Comparison of ENCODE assay signal across 34 cellular contexts in genomic region chr13:31245974-31246373, GRCh38.
"Had no signal": no experiment of that assay in that cellular context is flagged by ENCODE, and none has a peak within 500 bp of the region (broad histone marks: within the 10 kb centered on the region; RNA-seq: fewer than 3 reads in every experiment).

No MANE protein-coding gene starts in this region.

- H3K9me3 ChIP-seq: adrenal gland, body of pancreas, breast epithelium had no signal

- FAIRE-seq: astrocyte, TTC549 had no signal

- H3K36me3 ChIP-seq: adrenal gland, brain microvascular endothelial cell, breast epithelium had no signal

- DNase-seq: activated B cell treated with CpG ODN at 0.5 μM for 24 hours; activated CD4-positive, alpha-beta memory T cell treated with anti-CD3 and anti-CD28 coated beads for 36 hours; activated CD4-positive, alpha-beta T cell treated with anti-CD3 and anti-CD28 coated beads for 4 hours; activated CD4-positive, alpha-beta T cell treated with anti-CD3 and anti-CD28 coated beads, Interleukin-2, amount 10 ng/mL, durations not matched to agents 24 days and 14 days; activated CD4-positive, alpha-beta T cell treated with anti-CD3 and anti-CD28 coated beads, Interleukin-2, amount 50 U/mL, for 1 hour; activated CD4-positive, alpha-beta T cell treated with anti-CD3 and anti-CD28 coated beads, Interleukin-2, amount 50 U/mL, for 4 hours; activated CD4-positive, CD25-positive, alpha-beta regulatory T cell treated with anti-CD3 and anti-CD28 coated beads, Interleukin-2, amount 50 U/mL, for 72 hours; activated CD8-positive, alpha-beta memory T cell treated with anti-CD3 and anti-CD28 coated beads, Interleukin-2, amount 50 U/mL, for 4 hours; activated CD8-positive, alpha-beta T cell treated with anti-CD3 and anti-CD28 coated beads for 36 hours; activated effector memory CD4-positive, alpha-beta T cell treated with anti-CD3 and anti-CD28 coated beads, Interleukin-2, amount 50 U/mL, for 16 hours; activated gamma-delta T cell treated with Interleukin-2 at 50 U/mL for 16 hours; activated naive CD4-positive, alpha-beta T cell; activated naive CD4-positive, alpha-beta T cell treated with anti-CD3 and anti-CD28 coated beads for 36 hours; activated naive CD4-positive, alpha-beta T cell treated with anti-CD3 and anti-CD28 coated beads, Interleukin-2, amount 50 U/mL, for 16 hours; activated naive CD8-positive, alpha-beta T cell treated with anti-CD3 and anti-CD28 coated beads for 36 hours; activated T-cell treated with anti-CD3 and anti-CD28 coated beads for 4 hours; activated T-cell treated with anti-CD3 and anti-CD28 coated beads, Interleukin-2, amount 50 U/mL, for 1 hour; activated T-cell treated with anti-CD3 and anti-CD28 coated beads, Interleukin-2, amount 50 U/mL, for 4 hours; activated T-cell treated with anti-CD3 and anti-CD28 coated beads, Interleukin-2, amount 50 U/mL, for 72 hours; adrenal gland; amniotic stem cell; aorta; body of pancreas; brain microvascular endothelial cell; central memory CD4-positive, alpha-beta T cell; T-cell; T-helper 2 cell; T-helper 9 cell had no signal

- H3K4me1 ChIP-seq: adrenal gland, body of pancreas, breast epithelium had no signal

- ATAC-seq: activated CD8-positive, alpha-beta T cell treated with anti-CD3 and anti-CD28 coated beads for 36 hours; activated naive CD4-positive, alpha-beta T cell treated with anti-CD3 and anti-CD28 coated beads, Interleukin-2, amount 50 U/mL, for 72 hours; activated T-cell treated with anti-CD3 and anti-CD28 coated beads, Interleukin-2, amount 50 U/mL, for 4 hours; activated T-cell treated with anti-CD3 and anti-CD28 coated beads, Interleukin-2, amount 50 U/mL, for 72 hours; activated T-helper 17 cell treated with anti-CD3 and anti-CD28 coated beads, Interleukin-2, amount 50 U/mL, for 72 hours; body of pancreas; T-cell had no signal

- H3K27me3 ChIP-seq: adrenal gland, body of pancreas, brain microvascular endothelial cell, breast epithelium had no signal

- H3K27ac ChIP-seq: adrenal gland, body of pancreas, brain microvascular endothelial cell, breast epithelium, VCaP had no signal

- H3K4me3 ChIP-seq: adrenal gland, body of pancreas, breast epithelium had no signal
